9 cellular contexts compared by ENCODE assay signal in genomic region chr1:228736844-228737415, GRCh38. TPM values are rescaled to one million over a fixed set of nuclear protein-coding genes. Genes with fewer than 3 reads are reported as not detected.
DNase-seq lines count a peak whose midpoint lies in the region; ATAC-seq and TF ChIP-seq lines count a peak whose summit lies in the region.
"Had no signal": no experiment of that assay in that cellular context is flagged by ENCODE, and none has a peak within 500 bp of the region (broad histone marks: within the 10 kb centered on the region; RNA-seq: fewer than 3 reads in every experiment).

No MANE protein-coding gene starts in this region.

- ATAC-seq in left lung (no peak), HG03571 (IDR thresholded peaks at IDR 0.05; ENCODE audit: unreplicated experiment) (no peak)

- H3T11ph ChIP-seq in H9 (ENCODE audit: low read length): no peak overlapping the region

- H3K79me2 ChIP-seq in H9 (ENCODE audit: insufficient read depth, low read length) (no peaks in the 10 kb centered on the region), smooth muscle cell (ENCODE audit: low read depth) (peaks cover 66% of the 10 kb centered on the region)

- H2BK120ac ChIP-seq in H9 (ENCODE audit: low read depth, low read length, poor library complexity, severe bottlenecking): no peak overlapping the region

- peaks cover 10% of the 10 kb centered on the region for H3K23me2 ChIP-seq in H9 (ENCODE audit: insufficient read length, low read depth, low read length, poor library complexity, severe bottlenecking)

- H2BK12ac ChIP-seq in H9 (ENCODE audit: insufficient read length, low read depth, low read length): no peak overlapping the region

- no peaks in the 10 kb centered on the region for H3K4me1 ChIP-seq in H9 (ENCODE audit: insufficient read depth, low read length)
- H3K4me1 ChIP-seq in left lung: peaks cover 16 to 54% of the 10 kb centered on the region in 2 donors
- H3K4me1 ChIP-seq in smooth muscle cell (ENCODE audit: low read depth): peaks cover 20% of the 10 kb centered on the region

- H3K27me3 ChIP-seq in H9 (ENCODE audit: insufficient read depth, low read length): no peaks in the 10 kb centered on the region; the same call in 1 of the 2 replicates
- H3K27me3 ChIP-seq in left lung: peaks cover 0 to 18% of the 10 kb centered on the region in 2 donors
- no peaks in the 10 kb centered on the region for H3K27me3 ChIP-seq in smooth muscle cell (ENCODE audit: low read depth)

- no peak overlapping the region for H3K18ac ChIP-seq in H9 (ENCODE audit: insufficient read length, low read depth, low read length)

- H2AFZ ChIP-seq in H9 (ENCODE audit: low read length) (no peak overlapping the region), smooth muscle cell (ENCODE audit: low read depth) (no peak overlapping the region)

- H3K4me1 Mint-ChIP-seq in H9: peaks cover 10 to 16% of the 10 kb centered on the region in 2 experiments
- H3K4me1 Mint-ChIP-seq in activated T-helper 2 cell treated with anti-CD3 and anti-CD28 coated beads, Interferon-gamma antibody, Interleukin-2, Interleukin-4, amounts not matched to agents 10 μg/mL and 5 μg/mL and 100 μg/mL, durations not matched to agents 14 hours and 24 hours and 36 hours (ENCODE audit: low read depth): peaks cover 5% of the 10 kb centered on the region

- DNase-seq in H9: no peak
- DNase-seq in activated T-helper 2 cell treated with anti-CD3 and anti-CD28 coated beads, Interferon-gamma antibody, Interleukin-2, Interleukin-4, amounts not matched to agents 10 μg/mL and 5 μg/mL and 100 μg/mL, durations not matched to agents 14 hours and 24 hours and 36 hours (ENCODE audit: low spot score): no peak
- no peak for DNase-seq in left lung
- DNase-seq in smooth muscle cell (lab: John Stamatoyannopoulos, UW; ENCODE audit: unreplicated experiment): no peak
- DNase-seq in NCI-H2196 (lab: John Stamatoyannopoulos, UW; ENCODE audit: unreplicated experiment): no peak
- no peak for DNase-seq in NCI-H187 (lab: John Stamatoyannopoulos, UW)
- DNase-seq in T-helper 9 cell: no peak
- DNase-seq: stimulated activated naive CD8-positive, alpha-beta T cell treated with anti-CD3 and anti-CD28 coated beads, Interleukin-15, amount 100 ng/mL, for 72 hours had no signal

- peaks cover 44% of the 10 kb centered on the region for H3K27me3 Mint-ChIP-seq in H9 (ENCODE audit: low read depth)
- peaks cover 55% of the 10 kb centered on the region for H3K27me3 Mint-ChIP-seq in activated T-helper 2 cell treated with anti-CD3 and anti-CD28 coated beads, Interferon-gamma antibody, Interleukin-2, Interleukin-4, amounts not matched to agents 10 μg/mL and 5 μg/mL and 100 μg/mL, durations not matched to agents 14 hours and 24 hours and 36 hours (ENCODE audit: low read depth)

- H2AK5ac ChIP-seq in H9 (ENCODE audit: insufficient read length, low read length): no peak overlapping the region

- H4K8ac ChIP-seq in H9 (replicated peaks; ENCODE audit: insufficient read length, low read depth, low read length): no peak overlapping the region

- no peaks in the 10 kb centered on the region for H3K9me3 Mint-ChIP-seq in H9
- no peaks in the 10 kb centered on the region for H3K9me3 Mint-ChIP-seq in activated T-helper 2 cell treated with anti-CD3 and anti-CD28 coated beads, Interferon-gamma antibody, Interleukin-2, Interleukin-4, amounts not matched to agents 10 μg/mL and 5 μg/mL and 100 μg/mL, durations not matched to agents 14 hours and 24 hours and 36 hours
- H3K9me3 Mint-ChIP-seq: stimulated activated naive CD8-positive, alpha-beta T cell treated with anti-CD3 and anti-CD28 coated beads, Interleukin-15, amount 100 ng/mL, for 72 hours had no signal

- H3K9ac ChIP-seq in H9 (ENCODE audit: extremely low read depth, insufficient read length, low read length) (no peak overlapping the region), smooth muscle cell (ENCODE audit: low read depth) (peak overlapping the region; percentile 77)

- no peak overlapping the region for H3K56ac ChIP-seq in H9 (ENCODE audit: insufficient read length, low read depth, low read length)

- no peak overlapping the region for H2BK15ac ChIP-seq in H9 (ENCODE audit: low read depth, low read length)

- TF ChIP-seq CTCF in H9 (conservative IDR thresholded peaks at IDR 0.05) (no peak), left lung (IDR thresholded peaks at IDR 0.05) (no peak), smooth muscle cell (IDR thresholded peaks at IDR 0.05; ENCODE audit: borderline replicate concordance, insufficient read depth, poor library complexity, severe bottlenecking) (no peak)

- no CpG with 5 or more reads among the region's 4 CpGs for WGBS in H9 (ENCODE audit: extremely low coverage, insufficient read length, low lambda C conversion rate)
- WGBS in smooth muscle cell (ENCODE audit: low lambda C conversion rate): 15% methylated on average over 4 of the region's 4 CpGs

- peak overlapping the region; percentile 88 for H3K4me2 ChIP-seq in H9 (ENCODE audit: insufficient read depth, insufficient read length, low read length)
- peak overlapping the region; percentile 91 for H3K4me2 ChIP-seq in smooth muscle cell

- H3K14ac ChIP-seq in H9 (ENCODE audit: insufficient read depth, low read length): no peak overlapping the region

- intact Hi-C loops in activated T-helper 2 cell treated with anti-CD3 and anti-CD28 coated beads, Interferon-gamma antibody, Interleukin-2, Interleukin-4, amounts not matched to agents 10 μg/mL and 5 μg/mL and 100 μg/mL, durations not matched to agents 14 hours and 24 hours and 36 hours (cut with micrococcal nuclease): loop anchor here (1.0 to 10.0 kb wide), 5 partner anchors 55 to 515 kb away; no protein-coding TSS in a partner anchor
- intact Hi-C loops in left lung (cut with DNase I): loop anchor here in 1 of 2 donors (10.0 kb wide), 2 partner anchors 188 to 488 kb away; no protein-coding TSS in a partner anchor

- no peak overlapping the region for H3K23ac ChIP-seq in H9 (ENCODE audit: insufficient read length, low read depth, low read length)

- H3F3A ChIP-seq in smooth muscle cell (ENCODE audit: low read depth): peaks cover 23% of the 10 kb centered on the region

- peaks cover 0 to 6% (median 5%) of the 10 kb centered on the region in 3 experiments; a peak in 2 of 7 replicates for H3K36me3 Mint-ChIP-seq in H9 (ENCODE audit: insufficient read depth in 1 of 3, low read depth in 3 of 3)
- H3K36me3 Mint-ChIP-seq in activated T-helper 2 cell treated with anti-CD3 and anti-CD28 coated beads, Interferon-gamma antibody, Interleukin-2, Interleukin-4, amounts not matched to agents 10 μg/mL and 5 μg/mL and 100 μg/mL, durations not matched to agents 14 hours and 24 hours and 36 hours (ENCODE audit: low read depth): no peaks in the 10 kb centered on the region

- no peak overlapping the region for H4K91ac ChIP-seq in H9 (ENCODE audit: insufficient read length, low read depth, low read length)

- H3K4ac ChIP-seq in H9 (ENCODE audit: low read depth, low read length): no peak overlapping the region

- peak overlapping the region; percentile 67 to 94 for H3K4me3 ChIP-seq in left lung
- H3K4me3 ChIP-seq in smooth muscle cell: peak overlapping the region; percentile 69

- H2BK5ac ChIP-seq in H9 (ENCODE audit: insufficient read length, low read length): no peak overlapping the region

- H3K36me3 ChIP-seq in left lung (peaks cover 0 to 16% of the 10 kb centered on the region in 2 donors), smooth muscle cell (ENCODE audit: low read depth) (no peaks in the 10 kb centered on the region)

- no peak overlapping the region for H3K27ac Mint-ChIP-seq in H9
- H3K27ac Mint-ChIP-seq in activated T-helper 2 cell treated with anti-CD3 and anti-CD28 coated beads, Interferon-gamma antibody, Interleukin-2, Interleukin-4, amounts not matched to agents 10 μg/mL and 5 μg/mL and 100 μg/mL, durations not matched to agents 14 hours and 24 hours and 36 hours: no peak overlapping the region
- H3K27ac Mint-ChIP-seq: stimulated activated naive CD8-positive, alpha-beta T cell treated with anti-CD3 and anti-CD28 coated beads, Interleukin-15, amount 100 ng/mL, for 72 hours had no signal

- H4K5ac ChIP-seq in H9 (ENCODE audit: insufficient read length, low read depth, low read length): no peak overlapping the region

- no peaks in the 10 kb centered on the region for H3K79me1 ChIP-seq in H9 (ENCODE audit: insufficient read depth, low read depth, low read length, poor library complexity, severe bottlenecking)

- H2BK20ac ChIP-seq in H9 (ENCODE audit: low read depth, low read length, poor library complexity, severe bottlenecking): no peak overlapping the region

- peak overlapping the region in 1 of 2 experiments; percentile 87; a peak in 4 of 5 replicates for H3K4me3 Mint-ChIP-seq in H9
- peak overlapping the region; percentile 37 for H3K4me3 Mint-ChIP-seq in activated T-helper 2 cell treated with anti-CD3 and anti-CD28 coated beads, Interferon-gamma antibody, Interleukin-2, Interleukin-4, amounts not matched to agents 10 μg/mL and 5 μg/mL and 100 μg/mL, durations not matched to agents 14 hours and 24 hours and 36 hours (ENCODE audit: low read depth)

- H3K9me3 ChIP-seq in H9 (ENCODE audit: control insufficient read depth, low read depth, low read length): no peaks in the 10 kb centered on the region
- H3K9me3 ChIP-seq in left lung: no peaks in the 10 kb centered on the region
- H3K9me3 ChIP-seq in smooth muscle cell (replicated peaks; ENCODE audit: low read depth): no peaks in the 10 kb centered on the region

- H3K27ac ChIP-seq in H9 (ENCODE audit: insufficient read length, low read depth, low read length) (no peak overlapping the region), left lung (peak overlapping the region; percentile 85 to 87), smooth muscle cell (ENCODE audit: low read depth) (peak overlapping the region; percentile 60)

- H4K20me1 ChIP-seq in H9 (ENCODE audit: control insufficient read depth, insufficient read depth, insufficient read length) (no peaks in the 10 kb centered on the region), smooth muscle cell (ENCODE audit: low read depth) (peaks cover 51% of the 10 kb centered on the region)

RNA-seq across cellular contexts. Expression of gene RHOU, which starts 1.7 kb away (rescaled TPM):
- total RNA-seq in H9 (2021) (3.9 and 4.2 TPM in 2 replicates), left lung (10 to 100 TPM; 18.1 to 18.7 TPM), smooth muscle cell (50.6 and 65.0 TPM in 2 replicates)
- total RNA-seq in activated T-helper 2 cell treated with anti-CD3 and anti-CD28 coated beads, Interferon-gamma antibody, Interleukin-2, Interleukin-4, amounts not matched to agents 10 μg/mL and 5 μg/mL and 100 μg/mL, durations not matched to agents 14 hours and 24 hours and 36 hours: 0.18 and 0.28 TPM in 2 replicates
- 25.8 and 29.8 TPM in 2 replicates for polyA plus RNA-seq in smooth muscle cell
